Comparison of ENCODE assay signal across 24 cellular contexts in genomic region chr20:29301624-29302259, GRCh38.
"Had no signal": no experiment of that assay in that cellular context is flagged by ENCODE, and none has a peak within 500 bp of the region (broad histone marks: within the 10 kb centered on the region; RNA-seq: fewer than 3 reads in every experiment).

No MANE protein-coding gene starts in this region.

- H3K4me3 ChIP-seq: ascending aorta, body of pancreas, MG63 had no signal

- H3K27ac ChIP-seq: ascending aorta, body of pancreas had no signal

- ATAC-seq: activated CD4-positive, CD25-positive, alpha-beta regulatory T cell treated with anti-CD3 and anti-CD28 coated beads, Interleukin-2, amount 50 U/mL, for 24 hours; activated CD8-positive, alpha-beta T cell treated with anti-CD3 and anti-CD28 coated beads for 36 hours; activated T-cell treated with anti-CD3 and anti-CD28 coated beads, Interleukin-2, amount 50 U/mL, for 72 hours; body of pancreas; Panc1 had no signal

- DNase-seq: activated CD4-positive, alpha-beta T cell treated with anti-CD3 and anti-CD28 coated beads for 4 hours; activated CD8-positive, alpha-beta memory T cell treated with anti-CD3 and anti-CD28 coated beads, Interleukin-2, amount 50 U/mL, for 4 hours; activated CD8-positive, alpha-beta T cell treated with anti-CD3 and anti-CD28 coated beads for 36 hours; activated naive CD4-positive, alpha-beta T cell; activated T-cell treated with anti-CD3 and anti-CD28 coated beads, Interleukin-2, amount 50 U/mL, for 72 hours; body of pancreas; central memory CD4-positive, alpha-beta T cell; MG63; MV-4-11; NCI-H1092 treated with DMSO at 0.1 percent for 48 hours; NCI-H1417 treated with DMSO at 0.1 percent for 48 hours; NCI-H1694; NCI-H2029; NCI-H2107; NCI-H2171 treated with DMSO at 0.1 percent for 48 hours; NCI-H226; NCI-H69; NK-92 treated with Interleukin-12 subunit alpha and Interleukin-12 subunit beta, amount 100 ng/mL, for 24 hours; OCI-M1; RPMI8226; SHP77 had no signal

- H3K4me1 ChIP-seq: ascending aorta, body of pancreas had no signal

- H3K36me3 ChIP-seq: ascending aorta, MG63 had no signal

- H3K27me3 ChIP-seq: ascending aorta, body of pancreas, MG63 had no signal

- H3K9me3 ChIP-seq: body of pancreas, MG63 had no signal
